1 cellular context compared by ENCODE assay signal in the genomic region with DNA sequence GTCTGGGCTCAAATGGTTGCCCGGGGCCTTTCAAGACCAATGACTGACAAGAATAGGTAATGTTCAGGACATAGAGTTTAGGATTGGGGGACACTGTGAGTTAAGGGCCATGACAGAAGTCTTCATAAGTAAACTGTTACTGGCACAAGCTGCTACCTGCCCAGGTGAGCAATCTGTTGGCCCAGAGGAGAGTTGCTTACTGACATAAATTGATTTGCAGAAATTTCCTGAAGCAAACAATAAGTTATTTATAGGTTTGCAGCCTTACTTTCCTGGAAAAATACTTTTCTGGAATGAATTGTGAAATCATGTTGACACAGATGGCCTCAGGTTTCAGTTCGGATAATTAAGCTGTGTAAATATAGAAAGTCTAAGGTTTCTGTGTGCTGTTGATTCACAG.
TF ChIP-seq lines count a peak whose summit lies in the region.

No MANE protein-coding gene starts in this region.

TF ChIP-seq in IMR-90, 13 proteins besides CTCF, POLR2A, EP300 and RAD21:
- TF ChIP-seq CEBPB (IDR thresholded peaks at IDR 0.05; ENCODE audit: low read depth, low read length), result 0 out of 2 replicates have a peak, but pooled peaks have one; percentile 5
